In genomic region chr17:33802349-33803272, GRCh38 we compare ENCODE assay signal across 9 cellular contexts.
"Had no signal": no experiment of that assay in that cellular context is flagged by ENCODE, and none has a peak within 500 bp of the region (broad histone marks: within the 10 kb centered on the region; RNA-seq: fewer than 3 reads in every experiment).

No MANE protein-coding gene starts in this region.

- DNase-seq: activated CD4-positive, alpha-beta memory T cell treated with anti-CD3 and anti-CD28 coated beads, Interleukin-2, amount 10 ng/mL, durations not matched to agents 7 days and 5 days; activated gamma-delta T cell; activated naive CD8-positive, alpha-beta T cell treated with anti-CD3 and anti-CD28 coated beads for 36 hours; activated T-cell treated with anti-CD3 and anti-CD28 coated beads, Interleukin-2, amount 50 U/mL, for 48 hours; immature natural killer cell; mesendoderm; ovary; small intestine had no signal

- H3K9me3 Mint-ChIP-seq: activated CD4-positive, alpha-beta memory T cell treated with anti-CD3 and anti-CD28 coated beads, Interleukin-2, amount 10 ng/mL, durations not matched to agents 7 days and 5 days; activated naive CD8-positive, alpha-beta T cell treated with anti-CD3 and anti-CD28 coated beads for 36 hours; immature natural killer cell had no signal

- H3K27ac ChIP-seq: ovary had no signal

- H3K4me1 Mint-ChIP-seq: activated CD4-positive, alpha-beta memory T cell treated with anti-CD3 and anti-CD28 coated beads, Interleukin-2, amount 10 ng/mL, durations not matched to agents 7 days and 5 days; activated naive CD8-positive, alpha-beta T cell treated with anti-CD3 and anti-CD28 coated beads for 36 hours; immature natural killer cell had no signal

- H3K4me3 ChIP-seq: esophagus muscularis mucosa, ovary had no signal

- H3K9me3 ChIP-seq: esophagus muscularis mucosa, ovary had no signal

- H3K36me3 Mint-ChIP-seq: activated naive CD8-positive, alpha-beta T cell treated with anti-CD3 and anti-CD28 coated beads for 36 hours; immature natural killer cell had no signal

- H3K4me3 Mint-ChIP-seq: activated CD4-positive, alpha-beta memory T cell treated with anti-CD3 and anti-CD28 coated beads, Interleukin-2, amount 10 ng/mL, durations not matched to agents 7 days and 5 days; activated naive CD8-positive, alpha-beta T cell treated with anti-CD3 and anti-CD28 coated beads for 36 hours; immature natural killer cell had no signal

- H3K27ac Mint-ChIP-seq: activated CD4-positive, alpha-beta memory T cell treated with anti-CD3 and anti-CD28 coated beads, Interleukin-2, amount 10 ng/mL, durations not matched to agents 7 days and 5 days; activated naive CD8-positive, alpha-beta T cell treated with anti-CD3 and anti-CD28 coated beads for 36 hours; immature natural killer cell had no signal

- H3K36me3 ChIP-seq: esophagus muscularis mucosa, ovary had no signal

- H3K27me3 ChIP-seq: ovary had no signal

- H3K4me1 ChIP-seq: esophagus muscularis mucosa had no signal
